In genomic region chr10:133378251-133379096, GRCh38 we compare ENCODE assay signal across 8 cellular contexts. TPM values are rescaled to one million over a fixed set of nuclear protein-coding genes. Genes with fewer than 3 reads are reported as not detected.
A peak's percentile ranks its signal among the peaks of the same experiment; 100 is the strongest.
DNase-seq lines count a peak whose midpoint lies in the region; ATAC-seq and TF ChIP-seq lines count a peak whose summit lies in the region.

No MANE protein-coding gene starts in this region.

- H3K36me3 Mint-ChIP-seq in mesothelial cell of epicardium: peaks cover 6% of the 10 kb centered on the region
- H3K36me3 Mint-ChIP-seq in stimulated activated naive CD8-positive, alpha-beta T cell treated with anti-CD3 and anti-CD28 coated beads, Interleukin-15, Interleukin-2, amounts not matched to agents 100 ng/mL and 50 ng/mL, for 24 hours (ENCODE audit: low read depth): no peaks in the 10 kb centered on the region

- DNase-seq in NCI-H146 (lab: John Stamatoyannopoulos, UW) (peak; percentile 44), NCI-H146 treated with DMSO at 0.1 percent for 48 hours (lab: John Stamatoyannopoulos, UW; ENCODE audit: unreplicated experiment) (no peak), NCI-H2227 (lab: John Stamatoyannopoulos, UW; ENCODE audit: unreplicated experiment) (peak; percentile 58), activated T-cell treated with anti-CD3 and anti-CD28 coated beads for 24 hours (ENCODE audit: low read depth) (peak; percentile 49), epithelial cell of esophagus (ENCODE audit: low read depth) (peak; percentile 51), mesothelial cell of epicardium (ENCODE audit: low spot score in 2 of 2, unreplicated experiment in 2 of 2) (peak; percentile 58 to 76)

- peak overlapping the region; percentile 74 for H3K4me3 Mint-ChIP-seq in mesothelial cell of epicardium
- peak overlapping the region; percentile 76 for H3K4me3 Mint-ChIP-seq in stimulated activated naive CD8-positive, alpha-beta T cell treated with anti-CD3 and anti-CD28 coated beads, Interleukin-15, Interleukin-2, amounts not matched to agents 100 ng/mL and 50 ng/mL, for 24 hours

- peaks cover 13% of the 10 kb centered on the region for H3K27me3 Mint-ChIP-seq in mesothelial cell of epicardium (ENCODE audit: low read depth)
- no peaks in the 10 kb centered on the region for H3K27me3 Mint-ChIP-seq in stimulated activated naive CD8-positive, alpha-beta T cell treated with anti-CD3 and anti-CD28 coated beads, Interleukin-15, Interleukin-2, amounts not matched to agents 100 ng/mL and 50 ng/mL, for 24 hours

- no peaks in the 10 kb centered on the region for H3K9me3 Mint-ChIP-seq in mesothelial cell of epicardium
- H3K9me3 Mint-ChIP-seq in stimulated activated naive CD8-positive, alpha-beta T cell treated with anti-CD3 and anti-CD28 coated beads, Interleukin-15, Interleukin-2, amounts not matched to agents 100 ng/mL and 50 ng/mL, for 24 hours: no peaks in the 10 kb centered on the region

- peak overlapping the region; percentile 25 for H3K27ac Mint-ChIP-seq in mesothelial cell of epicardium
- peak overlapping the region; percentile 11 for H3K27ac Mint-ChIP-seq in stimulated activated naive CD8-positive, alpha-beta T cell treated with anti-CD3 and anti-CD28 coated beads, Interleukin-15, Interleukin-2, amounts not matched to agents 100 ng/mL and 50 ng/mL, for 24 hours

- peaks cover 2% of the 10 kb centered on the region for H3K4me1 Mint-ChIP-seq in mesothelial cell of epicardium
- H3K4me1 Mint-ChIP-seq in stimulated activated naive CD8-positive, alpha-beta T cell treated with anti-CD3 and anti-CD28 coated beads, Interleukin-15, Interleukin-2, amounts not matched to agents 100 ng/mL and 50 ng/mL, for 24 hours (ENCODE audit: low read depth): peaks cover 11% of the 10 kb centered on the region

- peak; percentile 46 for ATAC-seq in HG02678 (IDR thresholded peaks at IDR 0.05; ENCODE audit: unreplicated experiment)

- H3K4me3 ChIP-seq in epithelial cell of esophagus (ENCODE audit: low read length): peak overlapping the region; percentile 63

- TF ChIP-seq CTCF in epithelial cell of esophagus (IDR thresholded peaks at IDR 0.05; ENCODE audit: insufficient read depth, low read depth, low read length, missing control alignments) (no peak), mesothelial cell of epicardium (IDR thresholded peaks at IDR 0.05; ENCODE audit: unreplicated experiment) (no peak)

RNA-seq across cellular contexts. Expression of gene PAOX, which starts 0.6 kb away (rescaled TPM):
- total RNA-seq in mesothelial cell of epicardium: 7.5 to 9.5 TPM (median 8.0 TPM) in 3 replicates

RNA-seq across cellular contexts. Expression of gene ECHS1, which starts 5.3 kb away (rescaled TPM):
- 69.8 to 74.9 TPM (median 70.0 TPM) in 3 replicates for total RNA-seq in mesothelial cell of epicardium

RNA-seq across cellular contexts. Expression of gene MTG1, which starts 15.5 kb away (rescaled TPM):
- total RNA-seq in mesothelial cell of epicardium: 86.0 to 91.1 TPM (median 90.5 TPM) in 3 replicates

RNA-seq across cellular contexts. Expression of gene FUOM, which starts 20.7 kb away (rescaled TPM):
- 38.0 to 42.6 TPM (median 41.3 TPM) in 3 replicates for total RNA-seq in mesothelial cell of epicardium

RNA-seq across cellular contexts. Expression of gene PRAP1, which starts 31.3 kb away (rescaled TPM):
- total RNA-seq in mesothelial cell of epicardium: 0.25 to 0.49 TPM in 2 of 3 replicates, not detected in the other
